ENCODE assay signal across 28 cellular contexts in genomic region chr1:51572365-51572764, GRCh38.
"Had no signal": no experiment of that assay in that cellular context is flagged by ENCODE, and none has a peak within 500 bp of the region (broad histone marks: within the 10 kb centered on the region; RNA-seq: fewer than 3 reads in every experiment).

No MANE protein-coding gene starts in this region.

- DNase-seq: activated CD4-positive, alpha-beta T cell treated with anti-CD3 and anti-CD28 coated beads for 36 hours; activated CD4-positive, alpha-beta T cell treated with anti-CD3 and anti-CD28 coated beads, Interleukin-2, amount 50 U/mL, for 4 hours; activated CD8-positive, alpha-beta memory T cell treated with anti-CD3 and anti-CD28 coated beads for 24 hours; activated CD8-positive, alpha-beta memory T cell treated with anti-CD3 and anti-CD28 coated beads, Interleukin-2, amount 50 U/mL, for 4 hours; activated T-cell treated with anti-CD3 and anti-CD28 coated beads, Interleukin-2, amount 50 U/mL, for 24 hours; adrenal gland; brain microvascular endothelial cell; central memory CD4-positive, alpha-beta T cell; effector memory CD8-positive, alpha-beta T cell; esophagus squamous epithelium; kidney; left lung; mammary epithelial cell; midbrain; pancreas; right lobe of liver; stimulated activated CD4-positive, alpha-beta T cell treated with anti-CD3 and anti-CD28 coated beads, Interleukin-15, amount 100 ng/mL, for 24 hours; stimulated activated CD4-positive, alpha-beta T cell treated with anti-CD3 and anti-CD28 coated beads, Interleukin-2, amount 100 ng/mL, for 48 hours; stimulated activated CD8-positive, alpha-beta memory T cell treated with anti-CD3 and anti-CD28 coated beads, Interleukin-4, amount 100 ng/mL, for 48 hours; stimulated activated naive B cell treated with anti-CD40 and anti-IgM and Interleukin-4, amounts not matched to agents 10 μg/mL and 1 μg/mL and 100 μg/mL, for 72 hours; T-cell; upper lobe of left lung had no signal

- H3K9me3 ChIP-seq: adrenal gland, ascending aorta, esophagus squamous epithelium, left lung, pancreas, right lobe of liver, upper lobe of left lung had no signal

- H3K4me3 Mint-ChIP-seq: activated CD4-positive, alpha-beta T cell treated with anti-CD3 and anti-CD28 coated beads for 36 hours; activated naive CD8-positive, alpha-beta T cell; activated T-cell treated with anti-CD3 and anti-CD28 coated beads, Interleukin-2, amount 50 U/mL, for 24 hours; activated T-helper 17 cell treated with anti-CD3 and anti-CD28 coated beads, Interleukin-2, amount 50 U/mL, for 72 hours; effector memory CD8-positive, alpha-beta T cell; nephron; stimulated activated naive B cell treated with anti-CD40 and anti-IgM and Interleukin-4, amounts not matched to agents 10 μg/mL and 1 μg/mL and 100 μg/mL, for 72 hours; T-cell had no signal

- H3K9me3 Mint-ChIP-seq: activated T-cell treated with anti-CD3 and anti-CD28 coated beads, Interleukin-2, amount 50 U/mL, for 24 hours; activated T-helper 17 cell treated with anti-CD3 and anti-CD28 coated beads, Interleukin-2, amount 50 U/mL, for 72 hours; effector memory CD8-positive, alpha-beta T cell; nephron had no signal

- ATAC-seq: activated CD4-positive, alpha-beta T cell treated with anti-CD3 and anti-CD28 coated beads for 36 hours; activated T-helper 17 cell treated with anti-CD3 and anti-CD28 coated beads, Interleukin-2, amount 50 U/mL, for 72 hours; effector memory CD8-positive, alpha-beta T cell; left lung; pancreas; right lobe of liver; SK-N-SH treated with all-trans-retinoic acid at 6 μM for 48 hours; stimulated activated naive B cell treated with anti-CD40 and anti-IgM and Interleukin-4, amounts not matched to agents 10 μg/mL and 1 μg/mL and 100 μg/mL, for 72 hours; T-cell had no signal

- H3K27ac ChIP-seq: adrenal gland, ascending aorta, brain microvascular endothelial cell, esophagus squamous epithelium, left lung, pancreas, right lobe of liver, upper lobe of left lung had no signal

- H3K36me3 Mint-ChIP-seq: activated naive CD8-positive, alpha-beta T cell; stimulated activated naive B cell treated with anti-CD40 and anti-IgM and Interleukin-4, amounts not matched to agents 10 μg/mL and 1 μg/mL and 100 μg/mL, for 72 hours; T-cell had no signal

- H3K4me3 ChIP-seq: adrenal gland, ascending aorta, esophagus squamous epithelium, left lung, pancreas, right lobe of liver, smooth muscle cell, upper lobe of left lung had no signal

- H3K4me1 ChIP-seq: right lobe of liver had no signal

- H3K4me2 ChIP-seq: smooth muscle cell had no signal

- H3K27me3 Mint-ChIP-seq: activated CD4-positive, alpha-beta T cell treated with anti-CD3 and anti-CD28 coated beads for 36 hours; activated naive CD8-positive, alpha-beta T cell; activated T-cell treated with anti-CD3 and anti-CD28 coated beads, Interleukin-2, amount 50 U/mL, for 24 hours; activated T-helper 17 cell treated with anti-CD3 and anti-CD28 coated beads, Interleukin-2, amount 50 U/mL, for 72 hours; effector memory CD8-positive, alpha-beta T cell; stimulated activated naive B cell treated with anti-CD40 and anti-IgM and Interleukin-4, amounts not matched to agents 10 μg/mL and 1 μg/mL and 100 μg/mL, for 72 hours; T-cell had no signal

- H3K27me3 ChIP-seq: adrenal gland, ascending aorta, brain microvascular endothelial cell, esophagus squamous epithelium, left lung, pancreas, right lobe of liver, upper lobe of left lung had no signal

- H3K36me3 ChIP-seq: adrenal gland, ascending aorta, brain microvascular endothelial cell, esophagus squamous epithelium, left lung, pancreas, upper lobe of left lung had no signal

- H3K27ac Mint-ChIP-seq: activated CD4-positive, alpha-beta T cell treated with anti-CD3 and anti-CD28 coated beads for 36 hours; activated naive CD8-positive, alpha-beta T cell; activated T-cell treated with anti-CD3 and anti-CD28 coated beads, Interleukin-2, amount 50 U/mL, for 24 hours; activated T-helper 17 cell treated with anti-CD3 and anti-CD28 coated beads, Interleukin-2, amount 50 U/mL, for 72 hours; nephron; stimulated activated naive B cell treated with anti-CD40 and anti-IgM and Interleukin-4, amounts not matched to agents 10 μg/mL and 1 μg/mL and 100 μg/mL, for 72 hours had no signal
